In genomic region chr17:55609737-55610201, GRCh38 we compare ENCODE assay signal across 13 cellular contexts.
A peak's percentile ranks its signal among the peaks of the same experiment; 100 is the strongest.
DNase-seq lines count a peak whose midpoint lies in the region; ATAC-seq, FAIRE-seq and TF ChIP-seq lines count a peak whose summit lies in the region.
"Had no signal": no experiment of that assay in that cellular context is flagged by ENCODE, and none has a peak within 500 bp of the region (broad histone marks: within the 10 kb centered on the region; RNA-seq: fewer than 3 reads in every experiment).

No MANE protein-coding gene starts in this region.

- no TSS peak for BruUV-seq in Caco-2 (replicated peaks; lab: Mats Ljungman, UMichigan)

- H3K27ac ChIP-seq in astrocyte (ENCODE audit: low read depth, low read length) = no peak overlapping the region
- H3K27ac ChIP-seq in RWPE1 = no peak overlapping the region
- H3K27ac ChIP-seq: psoas muscle had no signal

- H3K36me3 Mint-ChIP-seq in astrocyte (ENCODE audit: low read depth, unreplicated experiment) (peaks cover 2% of the 10 kb centered on the region), Caco-2 (ENCODE audit: insufficient read depth, unreplicated experiment) (no peaks in the 10 kb centered on the region)
- H3K36me3 Mint-ChIP-seq: CD14-positive monocyte had no signal

- H3K4me3 ChIP-seq in astrocyte (ENCODE audit: insufficient read depth, low read depth, low read length) (no peak overlapping the region), Caco-2 (ENCODE audit: low read depth, low read length) (no peak overlapping the region)
- H3K4me3 ChIP-seq: psoas muscle had no signal

- H2AFZ ChIP-seq in astrocyte (ENCODE audit: low read depth, low read length) = no peak overlapping the region

- intact Hi-C loops in Caco-2 (cut with micrococcal nuclease; ENCODE audit: unreplicated experiment) = no loop called here

- CTCF ChIA-PET in RWPE1 (lab: Yijun Ruan, JAX) = interaction anchor here (0.7 kb wide), 1 partner anchor 82 kb away, joined by 3 read pairs; no protein-coding TSS in a partner anchor
- CTCF ChIA-PET in Caco-2 (lab: Charles Lee) = no interaction called here

- H3K36me3 ChIP-seq in astrocyte (ENCODE audit: insufficient read depth, low read length) (no peaks in the 10 kb centered on the region), Caco-2 (ENCODE audit: control insufficient read depth, insufficient read depth, low read length) (no peaks in the 10 kb centered on the region)

- H3K4me1 Mint-ChIP-seq in astrocyte (ENCODE audit: low read depth, unreplicated experiment) (peaks cover 6% of the 10 kb centered on the region), Caco-2 (ENCODE audit: low read depth, unreplicated experiment) (no peaks in the 10 kb centered on the region)
- H3K4me1 Mint-ChIP-seq: CD14-positive monocyte had no signal

- TF ChIP-seq CTCF in astrocyte (IDR thresholded peaks at IDR 0.05; ENCODE audit: insufficient read depth, low read depth, low read length) (no peak), RWPE1 (conservative IDR thresholded peaks at IDR 0.05; ENCODE audit: low read depth) (no peak), Caco-2 (IDR thresholded peaks at IDR 0.05; ENCODE audit: insufficient read depth in 1 of 2, low read depth in 1 of 2, low read length in 1 of 2, severe bottlenecking in 1 of 2, unreplicated experiment in 1 of 2) (no peak)

- POLR2A ChIA-PET in RWPE1 (lab: Yijun Ruan, JAX; ENCODE audit: low non-redundant PET) = no interaction called here
- POLR2A ChIA-PET in Caco-2 (lab: Charles Lee) = no interaction called here

- no peak overlapping the region for H3K9ac ChIP-seq in astrocyte (ENCODE audit: low read length)

- H3K9me3 Mint-ChIP-seq in astrocyte (ENCODE audit: unreplicated experiment) = no peaks in the 10 kb centered on the region
- no peaks in the 10 kb centered on the region for H3K9me3 Mint-ChIP-seq in Caco-2 (ENCODE audit: unreplicated experiment)
- H3K9me3 Mint-ChIP-seq: activated CD4-positive, alpha-beta T cell treated with anti-CD3 and anti-CD28 coated beads, Interleukin-2, amount 10 ng/mL, durations not matched to agents 24 days and 14 days; CD14-positive monocyte had no signal

- H3K27me3 ChIP-seq in astrocyte (ENCODE audit: insufficient read depth, low read length) = peaks cover 2% of the 10 kb centered on the region
- H3K27me3 ChIP-seq in Caco-2 (replicated peaks; ENCODE audit: control insufficient read depth, insufficient read depth, low read length) = no peaks in the 10 kb centered on the region

- DNase-seq in ELR (ENCODE audit: low read depth) (peak; percentile 67), astrocyte (ENCODE audit: low read depth) (peak; percentile 69), kidney tubule cell (ENCODE audit: low spot score) (peak; percentile 13), smooth muscle cell of the brain vasculature (ENCODE audit: low read depth, low spot score) (peak; percentile 40), RWPE1 (ENCODE audit: low spot score) (no peak), DMS114 treated with DMSO at 0.1 percent for 48 hours (lab: John Stamatoyannopoulos, UW; ENCODE audit: unreplicated experiment) (no peak), Caco-2 (no peak)
- DNase-seq: activated CD4-positive, alpha-beta T cell treated with anti-CD3 and anti-CD28 coated beads, Interleukin-2, amount 10 ng/mL, durations not matched to agents 24 days and 14 days; activated naive CD4-positive, alpha-beta T cell; psoas muscle had no signal

- H3K4me3 Mint-ChIP-seq in astrocyte (ENCODE audit: unreplicated experiment) (no peak overlapping the region), Caco-2 (ENCODE audit: unreplicated experiment) (no peak overlapping the region)
- H3K4me3 Mint-ChIP-seq: activated CD4-positive, alpha-beta T cell treated with anti-CD3 and anti-CD28 coated beads, Interleukin-2, amount 10 ng/mL, durations not matched to agents 24 days and 14 days; CD14-positive monocyte had no signal

- H3K4me1 ChIP-seq in astrocyte (ENCODE audit: insufficient read depth, low read length) = no peaks in the 10 kb centered on the region
- no peaks in the 10 kb centered on the region for H3K4me1 ChIP-seq in Caco-2

- no peak for ATAC-seq in HG03439 (IDR thresholded peaks at IDR 0.05; ENCODE audit: unreplicated experiment)
- ATAC-seq: psoas muscle, SK-N-SH treated with all-trans-retinoic acid at 6 μM for 48 hours had no signal

- H3K79me2 ChIP-seq in astrocyte (ENCODE audit: insufficient read depth, low read length) = no peaks in the 10 kb centered on the region

- no peak overlapping the region for H3K27ac Mint-ChIP-seq in astrocyte (ENCODE audit: unreplicated experiment)
- H3K27ac Mint-ChIP-seq in Caco-2 (ENCODE audit: unreplicated experiment) = no peak overlapping the region
- H3K27ac Mint-ChIP-seq: activated CD4-positive, alpha-beta T cell treated with anti-CD3 and anti-CD28 coated beads, Interleukin-2, amount 10 ng/mL, durations not matched to agents 24 days and 14 days; CD14-positive monocyte had no signal

- H3K9me3 ChIP-seq in astrocyte (ENCODE audit: insufficient read depth, low read depth, low read length) (no peaks in the 10 kb centered on the region), Caco-2 (0 out of 2 replicates have a peak, but pooled peaks cover 2% of the 10 kb centered on the region)
- H3K9me3 ChIP-seq: psoas muscle had no signal

- no peak overlapping the region for H3K4me2 ChIP-seq in astrocyte (ENCODE audit: low read length)

- no peak for FAIRE-seq in astrocyte (lab: Jason Lieb, UNC)

- no peaks in the 10 kb centered on the region for H4K20me1 ChIP-seq in astrocyte (ENCODE audit: insufficient read depth, low read length)

- no peaks in the 10 kb centered on the region for H3K27me3 Mint-ChIP-seq in astrocyte (ENCODE audit: low read depth, unreplicated experiment)
- H3K27me3 Mint-ChIP-seq in Caco-2 (ENCODE audit: insufficient read depth, unreplicated experiment) = peaks cover 10% of the 10 kb centered on the region

Comparison
In these comparisons a context has a peak if more than half of its experiments do, and no peak if none do; other contexts are left out.
1. DNase-seq: peak in ELR (single experiment), astrocyte (single experiment), kidney tubule cell (single experiment) and smooth muscle cell of the brain vasculature (single experiment); none in RWPE1 (single experiment), DMS114 treated with DMSO at 0.1 percent for 48 hours (single experiment) and Caco-2 (0 of 2).